In the genomic region with DNA sequence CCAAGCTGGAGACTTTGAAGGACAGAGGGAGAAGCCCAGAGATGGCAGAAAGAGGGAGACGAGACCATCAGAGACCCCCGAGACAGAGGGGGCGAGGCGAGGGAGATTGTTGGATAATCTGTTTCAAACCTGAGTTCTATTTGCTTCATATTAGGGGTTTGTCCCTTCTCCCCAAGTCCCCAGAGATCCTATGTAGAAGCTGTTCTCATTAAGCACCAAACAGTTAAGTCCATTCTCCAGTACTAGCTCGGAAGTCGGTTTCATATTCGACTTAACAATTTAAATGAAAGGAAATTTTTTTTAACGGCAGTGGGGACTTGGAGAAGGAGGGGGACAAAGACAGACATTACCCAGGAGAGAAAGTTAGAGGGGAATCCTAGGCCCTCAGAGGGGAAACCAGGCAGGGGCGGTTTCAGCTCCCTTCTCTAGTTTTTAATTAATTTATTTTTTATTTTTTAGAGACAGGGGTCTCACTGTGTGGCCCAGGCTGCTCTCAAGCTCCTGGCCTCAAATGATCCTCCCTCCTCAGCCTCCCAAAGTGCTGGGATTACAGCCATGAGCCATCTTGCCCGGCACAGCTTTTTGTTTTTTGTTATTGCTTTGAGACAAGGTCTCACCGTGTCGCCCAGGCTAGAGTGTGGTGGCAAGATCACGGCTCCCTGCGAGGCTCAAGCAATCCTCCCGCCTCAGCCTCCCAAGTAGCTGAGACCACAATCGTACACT, we compare ENCODE assay signal across 13 cellular contexts. TPM values are rescaled to one million over a fixed set of nuclear protein-coding genes. Genes with fewer than 3 reads are reported as not detected.
A peak's percentile ranks its signal among the peaks of the same experiment; 100 is the strongest.
DNase-seq lines count a peak whose midpoint lies in the region; ATAC-seq and TF ChIP-seq lines count a peak whose summit lies in the region.
"Had no signal": no experiment of that assay in that cellular context is flagged by ENCODE, and none has a peak within 500 bp of the region (broad histone marks: within the 10 kb centered on the region; RNA-seq: fewer than 3 reads in every experiment).

No MANE protein-coding gene starts in this region.

- H3K27me3 Mint-ChIP-seq in activated naive CD8-positive, alpha-beta T cell treated with anti-CD3 and anti-CD28 coated beads for 36 hours, result no peaks in the 10 kb centered on the region

- peak overlapping the region; percentile 52 for H3K4me3 Mint-ChIP-seq in activated naive CD8-positive, alpha-beta T cell treated with anti-CD3 and anti-CD28 coated beads for 36 hours

- peaks cover 12% of the 10 kb centered on the region for H3K4me1 ChIP-seq in cardiac muscle cell (ENCODE audit: low read depth)
- H3K4me1 ChIP-seq in muscle layer of colon (ENCODE audit: insufficient read depth, low read length), result peaks cover under 1% of the 10 kb centered on the region
- peaks cover 5 to 30% (median 7%) of the 10 kb centered on the region in 4 donors for H3K4me1 ChIP-seq in upper lobe of left lung

- H3K27me3 ChIP-seq in cardiac muscle cell (no peaks in the 10 kb centered on the region), muscle layer of colon (ENCODE audit: control insufficient read depth in 1 of 2, insufficient read depth in 2 of 2, low read length in 2 of 2) (no peaks in the 10 kb centered on the region), upper lobe of left lung (no peaks in the 10 kb centered on the region)
- H3K27me3 ChIP-seq: body of pancreas had no signal

- H3K9me3 Mint-ChIP-seq in activated naive CD8-positive, alpha-beta T cell treated with anti-CD3 and anti-CD28 coated beads for 36 hours, result no peaks in the 10 kb centered on the region

- peak overlapping the region; percentile 44 for H3K9ac ChIP-seq in muscle layer of colon (ENCODE audit: low read length)

- H3K36me3 Mint-ChIP-seq in activated naive CD8-positive, alpha-beta T cell treated with anti-CD3 and anti-CD28 coated beads for 36 hours, result no peaks in the 10 kb centered on the region

- H3K27ac Mint-ChIP-seq in activated naive CD8-positive, alpha-beta T cell treated with anti-CD3 and anti-CD28 coated beads for 36 hours, result peak overlapping the region; percentile 51

- intact Hi-C loops in Right ventricle myocardium superior (cut with DNase I), result no loop called here

- ATAC-seq in Right ventricle myocardium superior (ENCODE audit: poor library complexity) (no peak), upper lobe of left lung (ENCODE audit: low FRiP score in 2 of 2) (no peak), GM18519 (IDR thresholded peaks at IDR 0.05; ENCODE audit: low FRiP score, unreplicated experiment) (no peak)
- ATAC-seq: body of pancreas had no signal

- no peak for TF ChIP-seq EP300 in upper lobe of left lung (IDR thresholded peaks at IDR 0.05)

- TF ChIP-seq CTCF in cardiac muscle cell (IDR thresholded peaks at IDR 0.05; ENCODE audit: low read depth, low read length), result no peak
- TF ChIP-seq CTCF in upper lobe of left lung (IDR thresholded peaks at IDR 0.05), result no peak

- no peaks in the 10 kb centered on the region for H3K36me3 ChIP-seq in cardiac muscle cell
- no peaks in the 10 kb centered on the region for H3K36me3 ChIP-seq in muscle layer of colon (ENCODE audit: insufficient read depth, low read length)
- H3K36me3 ChIP-seq in upper lobe of left lung, result no peaks in the 10 kb centered on the region

- no peak overlapping the region for H3K4me3 ChIP-seq in cardiac muscle cell
- H3K4me3 ChIP-seq in muscle layer of colon (ENCODE audit: low read depth in 1 of 2, low read length in 2 of 2), result no peak overlapping the region
- peak overlapping the region in 1 of 4 donors; percentile 22 for H3K4me3 ChIP-seq in upper lobe of left lung
- H3K4me3 ChIP-seq: body of pancreas, skin epidermis had no signal

- 47 to 56% methylated on average over 16 of the region's 16 CpGs for WGBS in upper lobe of left lung, 2 donors

- H3K9me3 ChIP-seq in cardiac muscle cell (ENCODE audit: low read depth) (no peaks in the 10 kb centered on the region), muscle layer of colon (ENCODE audit: low read length) (no peaks in the 10 kb centered on the region), upper lobe of left lung (no peaks in the 10 kb centered on the region)
- H3K9me3 ChIP-seq: body of pancreas had no signal

- no peak for DNase-seq in cardiac muscle cell (ENCODE audit: low read depth in 1 of 2, low spot score in 1 of 2)
- DNase-seq in Right ventricle myocardium superior, result no peak
- DNase-seq in activated naive CD8-positive, alpha-beta T cell treated with anti-CD3 and anti-CD28 coated beads for 36 hours, result no peak
- DNase-seq in upper lobe of left lung, result no peak
- no peak for DNase-seq in NCI-H1105 treated with DMSO at 0.1 percent for 48 hours (lab: John Stamatoyannopoulos, UW)
- no peak for DNase-seq in HUDEP-2 (lab: John Stamatoyannopoulos, UW; ENCODE audit: unreplicated experiment in 76 of 76)
- DNase-seq: activated CD4-positive, CD25-positive, alpha-beta regulatory T cell treated with anti-CD3 and anti-CD28 coated beads, Interleukin-2, amount 50 U/mL, for 72 hours; activated T-cell treated with anti-CD3 and anti-CD28 coated beads, Interleukin-2, amount 50 U/mL, for 48 hours; body of pancreas; hypothalamus had no signal

- H3K27ac ChIP-seq in cardiac muscle cell (peak overlapping the region; percentile 18), muscle layer of colon (ENCODE audit: low read depth, low read length) (peak overlapping the region; percentile 8), upper lobe of left lung (peak overlapping the region in 3 of 4 donors; percentile 2 to 60 (median 59))
- H3K27ac ChIP-seq: body of pancreas had no signal

- TF ChIP-seq POLR2A in upper lobe of left lung (IDR thresholded peaks at IDR 0.05), result no peak

- peaks cover 22% of the 10 kb centered on the region for H3K4me1 Mint-ChIP-seq in activated naive CD8-positive, alpha-beta T cell treated with anti-CD3 and anti-CD28 coated beads for 36 hours

RNA-seq across cellular contexts. Expression of a gene that starts 13.6 kb away (rescaled TPM):
- total RNA-seq in cardiac muscle cell (71.1 and 95.9 TPM in 2 replicates), Right ventricle myocardium superior (55.7 TPM), upper lobe of left lung (100 to 1,000 TPM in 1 of 6 donors, 10 to 100 TPM in 5; 35.0 to 115 (median 56.0) TPM)
- 102 and 105 TPM in 2 replicates for polyA plus RNA-seq in cardiac muscle cell
- 1 to 10 TPM; 1.4 to 2.3 TPM for total RNA-seq in activated naive CD8-positive, alpha-beta T cell treated with anti-CD3 and anti-CD28 coated beads for 36 hours

RNA-seq across cellular contexts. Expression of a gene that starts 19.6 kb away (rescaled TPM):
- total RNA-seq in cardiac muscle cell (612 and 690 TPM in 2 replicates), Right ventricle myocardium superior (760 TPM), upper lobe of left lung (100 to 1,000 TPM; 324 to 781 (median 471) TPM)
- 446 and 487 TPM in 2 replicates for polyA plus RNA-seq in cardiac muscle cell
- 100 to 1,000 TPM; 221 to 222 TPM for total RNA-seq in activated naive CD8-positive, alpha-beta T cell treated with anti-CD3 and anti-CD28 coated beads for 36 hours

RNA-seq across cellular contexts. Expression of a gene that starts 51.5 kb away (rescaled TPM):
- total RNA-seq in cardiac muscle cell (36.5 and 47.5 TPM in 2 replicates), Right ventricle myocardium superior (61.3 TPM), upper lobe of left lung (100 to 1,000 TPM in 1 of 6 donors, 10 to 100 TPM in 5; 60.0 to 103 (median 75.9) TPM)
- 60.8 and 63.3 TPM in 2 replicates for polyA plus RNA-seq in cardiac muscle cell
- 1 to 10 TPM; 4.5 to 4.6 TPM for total RNA-seq in activated naive CD8-positive, alpha-beta T cell treated with anti-CD3 and anti-CD28 coated beads for 36 hours

Comparison
In these comparisons a context has a peak if more than half of its experiments do, and no peak if none do; other contexts are left out.
1. H3K27ac ChIP-seq: peak in every context shown above with its lines; median percentile 59 in upper lobe of left lung; 18 in cardiac muscle cell; 8 in muscle layer of colon.
2. RNA of a gene that starts 13.6 kb away (total RNA-seq): 71.1 to 95.9 TPM in cardiac muscle cell, 35.0 to 115 TPM in upper lobe of left lung and 55.7 TPM in Right ventricle myocardium superior (single experiment); 1.4 to 2.3 TPM in activated naive CD8-positive, alpha-beta T cell treated with anti-CD3 and anti-CD28 coated beads for 36 hours; every median in the first group is over 10 times any median in the second.